In genomic region chr15:42736178-42736792, GRCh38 we compare ENCODE assay signal across 8 cellular contexts. TPM values are rescaled to one million over a fixed set of nuclear protein-coding genes. Genes with fewer than 3 reads are reported as not detected.
DNase-seq lines count a peak whose midpoint lies in the region; ATAC-seq and TF ChIP-seq lines count a peak whose summit lies in the region.

No MANE protein-coding gene starts in this region.

- peak overlapping the region; percentile 76 for H3K4me3 Mint-ChIP-seq in dendritic cell treated with granulocyte-macrophage colony-stimulating factor and Interleukin-4, amounts not matched to agents 40 ng/mL and 50 ng/mL, for 4 days
- peak overlapping the region; percentile 87 for H3K4me3 Mint-ChIP-seq in type B pancreatic cell

- peak overlapping the region in 1 of 2 experiments; percentile 89 for H3K23ac ChIP-seq in mesenchymal stem cell (ENCODE audit: low read length in 2 of 2)

- H3K9me3 Mint-ChIP-seq in dendritic cell treated with granulocyte-macrophage colony-stimulating factor and Interleukin-4, amounts not matched to agents 40 ng/mL and 50 ng/mL, for 4 days, result no peaks in the 10 kb centered on the region
- H3K9me3 Mint-ChIP-seq in type B pancreatic cell, result no peaks in the 10 kb centered on the region

- H3K79me1 ChIP-seq in mesenchymal stem cell (replicated peaks; ENCODE audit: low read length, poor library complexity, severe bottlenecking), result peaks cover 40% of the 10 kb centered on the region

- H3K27me3 ChIP-seq in mesenchymal stem cell (ENCODE audit: control insufficient read depth in 1 of 2, insufficient read depth in 1 of 2, low read length in 2 of 2), result no peaks in the 10 kb centered on the region

- intact Hi-C loops in dendritic cell treated with granulocyte-macrophage colony-stimulating factor and Interleukin-4, amounts not matched to agents 40 ng/mL and 50 ng/mL, for 4 days (cut with micrococcal nuclease), result loop anchor here (10.0 kb wide), 1 partner anchor 189 kb away; the partner anchor contains the start of gene TTBK2

- H3K36me3 Mint-ChIP-seq in dendritic cell treated with granulocyte-macrophage colony-stimulating factor and Interleukin-4, amounts not matched to agents 40 ng/mL and 50 ng/mL, for 4 days (ENCODE audit: low read depth), result peaks cover 52% of the 10 kb centered on the region
- peaks cover 7% of the 10 kb centered on the region for H3K36me3 Mint-ChIP-seq in type B pancreatic cell

- peak; percentile 40 for ATAC-seq in HG02642 (IDR thresholded peaks at IDR 0.05; ENCODE audit: poor library complexity, unreplicated experiment)

- peaks cover 12% of the 10 kb centered on the region for H3K4me1 ChIP-seq in mesenchymal stem cell (ENCODE audit: control insufficient read depth, insufficient read depth, low read depth, low read length)

- H3K4ac ChIP-seq in mesenchymal stem cell (ENCODE audit: low read depth in 1 of 2, low read length in 2 of 2), result peak overlapping the region; percentile 24 to 84

- peak overlapping the region; percentile 93 for H3K4me2 ChIP-seq in mesenchymal stem cell (ENCODE audit: low read length, poor library complexity, severe bottlenecking)

- no peak overlapping the region for H3K14ac ChIP-seq in mesenchymal stem cell (ENCODE audit: low read length in 2 of 2)

- H4K91ac ChIP-seq in mesenchymal stem cell (ENCODE audit: low read length), result no peak overlapping the region

- no peak overlapping the region for H2AK5ac ChIP-seq in mesenchymal stem cell (ENCODE audit: low read length, severe bottlenecking)

- no peak overlapping the region for H2BK120ac ChIP-seq in mesenchymal stem cell (ENCODE audit: low read depth, low read length)

- H2AFZ ChIP-seq in mesenchymal stem cell (ENCODE audit: low read depth, low read length), result peak overlapping the region; percentile 68

- no peaks in the 10 kb centered on the region for H3K27me3 Mint-ChIP-seq in dendritic cell treated with granulocyte-macrophage colony-stimulating factor and Interleukin-4, amounts not matched to agents 40 ng/mL and 50 ng/mL, for 4 days
- H3K27me3 Mint-ChIP-seq in type B pancreatic cell, result no peaks in the 10 kb centered on the region

- no peaks in the 10 kb centered on the region for H3K9me3 ChIP-seq in mesenchymal stem cell (ENCODE audit: control insufficient read depth, low read length)

- WGBS in mesenchymal stem cell, result 2% methylated on average over 43 of the region's 55 CpGs

- H3K36me3 ChIP-seq in mesenchymal stem cell (ENCODE audit: control insufficient read depth in 1 of 2, insufficient read depth in 2 of 2, low read depth in 1 of 2, low read length in 2 of 2), result peaks cover 39 to 41% of the 10 kb centered on the region in 2 experiments

- H3K27ac Mint-ChIP-seq in dendritic cell treated with granulocyte-macrophage colony-stimulating factor and Interleukin-4, amounts not matched to agents 40 ng/mL and 50 ng/mL, for 4 days, result peak overlapping the region; percentile 88
- H3K27ac Mint-ChIP-seq in type B pancreatic cell, result no peak overlapping the region

- no peak overlapping the region for H2BK5ac ChIP-seq in mesenchymal stem cell (ENCODE audit: low read depth, low read length, poor library complexity, severe bottlenecking)

- H3K4me3 ChIP-seq in mesenchymal stem cell (ENCODE audit: insufficient read depth in 1 of 2, low read depth in 1 of 2, low read length in 2 of 2), result peak overlapping the region; percentile 85 to 90

- peak overlapping the region; percentile 87 for H3K9ac ChIP-seq in mesenchymal stem cell (ENCODE audit: low read length)

- peak overlapping the region in 1 of 2 experiments; percentile 49 for H2BK12ac ChIP-seq in mesenchymal stem cell (ENCODE audit: low read length in 2 of 2)

- H4K8ac ChIP-seq in mesenchymal stem cell (ENCODE audit: low read length), result no peak overlapping the region

- peak overlapping the region; percentile 81 for H3K27ac ChIP-seq in RWPE1
- H3K27ac ChIP-seq in mesenchymal stem cell (ENCODE audit: low read length, poor library complexity, severe bottlenecking), result no peak overlapping the region

- DNase-seq in NCI-H146 (lab: John Stamatoyannopoulos, UW) (peak; percentile 20), NCI-H146 treated with DMSO at 0.1 percent for 48 hours (lab: John Stamatoyannopoulos, UW; ENCODE audit: unreplicated experiment) (no peak), RWPE1 (ENCODE audit: low spot score) (peak; percentile 42), mesenchymal stem cell (peak; percentile 17), type B pancreatic cell (ENCODE audit: extremely low spot score, unreplicated experiment) (no peak), NCI-H2227 treated with DMSO at 0.1 percent for 48 hours (lab: John Stamatoyannopoulos, UW) (no peak)

- TF ChIP-seq CTCF in RWPE1 (conservative IDR thresholded peaks at IDR 0.05; ENCODE audit: low read depth) (no peak), type B pancreatic cell (conservative IDR thresholded peaks at IDR 0.05) (no peak)

- peak overlapping the region; percentile 3 for H2BK15ac ChIP-seq in mesenchymal stem cell (ENCODE audit: low read depth, poor library complexity, severe bottlenecking)

- POLR2A ChIA-PET in RWPE1 (lab: Yijun Ruan, JAX; ENCODE audit: low non-redundant PET), result no interaction called here

- peak overlapping the region; percentile 45 to 92 for H3K18ac ChIP-seq in mesenchymal stem cell (ENCODE audit: low read depth in 1 of 2, low read length in 2 of 2)

- CTCF ChIA-PET in RWPE1 (lab: Yijun Ruan, JAX), result interaction anchor here (0.6 to 1.6 kb wide), 4 partner anchors 13 to 190 kb away, joined by 3 to 6 read pairs (median 4); no protein-coding TSS in a partner anchor

- H3K4me1 Mint-ChIP-seq in dendritic cell treated with granulocyte-macrophage colony-stimulating factor and Interleukin-4, amounts not matched to agents 40 ng/mL and 50 ng/mL, for 4 days (ENCODE audit: low read depth), result peaks cover 20% of the 10 kb centered on the region
- H3K4me1 Mint-ChIP-seq in type B pancreatic cell (ENCODE audit: unreplicated experiment), result peaks cover 16% of the 10 kb centered on the region

RNA-seq across cellular contexts. Expression of gene CDAN1, which starts 0.6 kb away (rescaled TPM):
- 3.7 TPM for polyA plus RNA-seq in mesenchymal stem cell (2013, experiment 1 of 2)
- 3.5 TPM for polyA plus RNA-seq in mesenchymal stem cell (2013, experiment 2 of 2)
- 25.8 and 37.2 TPM in 2 replicates for total RNA-seq in type B pancreatic cell (ENCODE audit: low replicate concordance)

Comparison
In these comparisons a context has a peak if more than half of its experiments do, and no peak if none do; other contexts are left out.
1. DNase-seq: peak in NCI-H146 (single experiment), RWPE1 (single experiment) and mesenchymal stem cell (single experiment); none in NCI-H146 treated with DMSO at 0.1 percent for 48 hours (single experiment), type B pancreatic cell (single experiment) and NCI-H2227 treated with DMSO at 0.1 percent for 48 hours (single experiment).